8 cellular contexts compared by ENCODE assay signal in the genomic region with DNA sequence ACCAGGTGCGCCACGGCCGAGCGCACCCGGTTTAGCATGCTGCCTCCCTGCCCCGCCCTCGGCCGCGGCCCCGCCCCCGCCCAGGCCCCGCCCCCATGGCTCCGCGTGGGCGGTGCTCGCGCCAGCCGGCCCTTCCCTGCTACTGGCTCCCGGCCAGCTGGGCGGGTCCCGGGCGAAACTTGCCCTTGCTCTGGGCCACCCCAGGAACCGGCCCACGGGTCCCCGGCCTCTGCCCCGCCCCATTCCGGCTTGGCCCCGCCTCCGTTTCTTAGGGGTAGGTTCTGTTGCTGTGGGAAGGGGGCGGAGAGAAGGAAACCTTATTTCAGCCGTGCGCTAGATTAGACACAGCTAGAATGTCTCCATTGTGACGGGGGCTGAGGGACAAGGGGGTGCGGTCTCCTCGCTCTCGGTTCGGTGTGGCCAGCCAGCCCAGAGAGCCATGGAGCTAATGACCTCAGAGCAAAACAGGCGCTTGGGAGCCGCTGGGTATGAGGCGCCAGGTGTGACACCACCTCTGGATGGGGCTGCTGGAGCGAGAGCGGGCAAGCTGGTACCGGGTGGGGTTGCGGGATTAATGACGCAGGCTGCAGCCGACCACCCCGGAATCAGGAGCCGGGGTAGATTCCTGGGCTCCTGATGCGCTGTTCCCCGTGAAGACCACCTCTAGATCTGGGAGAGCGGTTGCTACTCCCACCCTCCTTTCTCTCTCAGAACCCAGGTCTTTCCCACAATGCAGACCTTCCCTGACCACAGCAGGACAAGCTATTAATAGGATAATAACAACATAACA. TPM values are rescaled to one million over a fixed set of nuclear protein-coding genes. Genes with fewer than 3 reads are reported as not detected.
DNase-seq lines count a peak whose midpoint lies in the region; ATAC-seq and TF ChIP-seq lines count a peak whose summit lies in the region.

A gene with protein sequence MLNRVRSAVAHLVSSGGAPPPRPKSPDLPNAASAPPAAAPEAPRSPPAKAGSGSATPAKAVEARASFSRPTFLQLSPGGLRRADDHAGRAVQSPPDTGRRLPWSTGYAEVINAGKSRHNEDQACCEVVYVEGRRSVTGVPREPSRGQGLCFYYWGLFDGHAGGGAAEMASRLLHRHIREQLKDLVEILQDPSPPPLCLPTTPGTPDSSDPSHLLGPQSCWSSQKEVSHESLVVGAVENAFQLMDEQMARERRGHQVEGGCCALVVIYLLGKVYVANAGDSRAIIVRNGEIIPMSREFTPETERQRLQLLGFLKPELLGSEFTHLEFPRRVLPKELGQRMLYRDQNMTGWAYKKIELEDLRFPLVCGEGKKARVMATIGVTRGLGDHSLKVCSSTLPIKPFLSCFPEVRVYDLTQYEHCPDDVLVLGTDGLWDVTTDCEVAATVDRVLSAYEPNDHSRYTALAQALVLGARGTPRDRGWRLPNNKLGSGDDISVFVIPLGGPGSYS (minus strand): TSS at position 69 of the 790 bp plus-strand sequence. CDS start 31 bp downstream, at position 38.

- no peak for TF ChIP-seq CTCF in endothelial cell (IDR thresholded peaks at IDR 0.05; ENCODE audit: unreplicated experiment)

- peak within 1 kb of the TSS; percentile 56 for H3K4me3 ChIP-seq in mesodermal cell (ENCODE audit: extremely low read depth, insufficient read depth, low read length, poor library complexity, severe bottlenecking)

- H3K9me3 ChIP-seq in mesodermal cell (ENCODE audit: control insufficient read depth, low read length), result no peaks in the 10 kb centered on the region

- H3K4me1 ChIP-seq in mesodermal cell (ENCODE audit: control insufficient read depth, insufficient read depth, low read length, poor library complexity, severe bottlenecking), result peaks cover 20% of the 10 kb centered on the region

- H3K27me3 Mint-ChIP-seq in activated CD8-positive, alpha-beta memory T cell treated with anti-CD3 and anti-CD28 coated beads, Interleukin-2, amount 10 ng/mL, durations not matched to agents 7 days and 5 days, result peaks cover 40% of the 10 kb centered on the region
- H3K27me3 Mint-ChIP-seq in endothelial cell (ENCODE audit: unreplicated experiment), result peaks cover 16% of the 10 kb centered on the region

- peaks cover 24% of the 10 kb centered on the region for H3K4me1 Mint-ChIP-seq in activated CD8-positive, alpha-beta memory T cell treated with anti-CD3 and anti-CD28 coated beads, Interleukin-2, amount 10 ng/mL, durations not matched to agents 7 days and 5 days
- peaks cover 16% of the 10 kb centered on the region for H3K4me1 Mint-ChIP-seq in endothelial cell (ENCODE audit: unreplicated experiment)

- peak; percentile 70 for ATAC-seq in GM19463 (IDR thresholded peaks at IDR 0.05; ENCODE audit: unreplicated experiment)
- peak; percentile 79 for ATAC-seq in HG03571 (IDR thresholded peaks at IDR 0.05; ENCODE audit: unreplicated experiment)
- ATAC-seq in activated CD8-positive, alpha-beta memory T cell treated with anti-CD3 and anti-CD28 coated beads, Interleukin-2, amount 10 ng/mL, durations not matched to agents 7 days and 5 days, result peak; percentile 93

- H3K27ac Mint-ChIP-seq in activated CD8-positive, alpha-beta memory T cell treated with anti-CD3 and anti-CD28 coated beads, Interleukin-2, amount 10 ng/mL, durations not matched to agents 7 days and 5 days, result peak within 1 kb of the TSS; percentile 69
- H3K27ac Mint-ChIP-seq in endothelial cell (ENCODE audit: unreplicated experiment), result no peak within 1 kb of the TSS

- peak; percentile 86 for DNase-seq in CMK (ENCODE audit: low read depth)
- peak; percentile 93 for DNase-seq in NOMO-1 treated with dmso at 0.1 percent for 144 hours (lab: John Stamatoyannopoulos, UW; ENCODE audit: unreplicated experiment)
- peak; percentile 99 for DNase-seq in activated CD8-positive, alpha-beta memory T cell treated with anti-CD3 and anti-CD28 coated beads, Interleukin-2, amount 10 ng/mL, durations not matched to agents 7 days and 5 days
- DNase-seq in endothelial cell (ENCODE audit: low spot score), result peak; percentile 99
- peak; percentile 95 for DNase-seq in stimulated activated CD8-positive, alpha-beta memory T cell treated with anti-CD3 and anti-CD28 coated beads, Interleukin-12 subunit alpha, Interleukin-12 subunit beta, amount 100 ng/mL, for 4 hours (ENCODE audit: low read depth)

- no peaks in the 10 kb centered on the region for H3K36me3 Mint-ChIP-seq in activated CD8-positive, alpha-beta memory T cell treated with anti-CD3 and anti-CD28 coated beads, Interleukin-2, amount 10 ng/mL, durations not matched to agents 7 days and 5 days
- peaks cover 7% of the 10 kb centered on the region for H3K36me3 Mint-ChIP-seq in endothelial cell (ENCODE audit: low read depth, unreplicated experiment)

- no peak within 1 kb of the TSS for H3K27ac ChIP-seq in mesodermal cell (ENCODE audit: low read depth, low read length, severe bottlenecking)

- WGBS in mesodermal cell (ENCODE audit: insufficient coverage in 2 of 2), 2 experiments, result 0 to 1% methylated on average over 29 to 44 of the region's 51 CpGs

- CTCF ChIA-PET in activated CD8-positive, alpha-beta memory T cell treated with anti-CD3 and anti-CD28 coated beads, Interleukin-2, amount 10 ng/mL, durations not matched to agents 7 days and 5 days (lab: Charles Lee), result interaction anchor here (0.5 to 10.8 kb wide), 41 partner anchors 8 to 1189 kb away, joined by 3 to 219 read pairs (median 4); partner anchors contain the start of genes AP4B1, CAPZA1, LRIG2 and MOV10

- H3K36me3 ChIP-seq in mesodermal cell (ENCODE audit: control insufficient read depth, insufficient read depth, low read length), result no peaks in the 10 kb centered on the region

- H3K4me3 Mint-ChIP-seq in activated CD8-positive, alpha-beta memory T cell treated with anti-CD3 and anti-CD28 coated beads, Interleukin-2, amount 10 ng/mL, durations not matched to agents 7 days and 5 days, result peak within 1 kb of the TSS; percentile 80
- H3K4me3 Mint-ChIP-seq in endothelial cell (ENCODE audit: unreplicated experiment), result peak within 1 kb of the TSS; percentile 89

- H3K9me3 Mint-ChIP-seq in activated CD8-positive, alpha-beta memory T cell treated with anti-CD3 and anti-CD28 coated beads, Interleukin-2, amount 10 ng/mL, durations not matched to agents 7 days and 5 days (ENCODE audit: low read depth), result no peaks in the 10 kb centered on the region
- H3K9me3 Mint-ChIP-seq in endothelial cell (ENCODE audit: unreplicated experiment), result no peaks in the 10 kb centered on the region

RNA-seq across cellular contexts. Expression of the gene that starts here (rescaled TPM):
- total RNA-seq in activated CD8-positive, alpha-beta memory T cell treated with anti-CD3 and anti-CD28 coated beads, Interleukin-2, amount 10 ng/mL, durations not matched to agents 7 days and 5 days, result under 1 TPM in 1 of 2 experiments, not detected in 1; 0.26 TPM
- total RNA-seq in endothelial cell (ENCODE audit: unreplicated experiment), result 1.6 TPM
- polyA plus RNA-seq in mesodermal cell (2013, experiment 1 of 2), result 4.6 TPM
- polyA plus RNA-seq in mesodermal cell (2013, experiment 2 of 2), result 4.2 TPM

Comparison
In these comparisons a context has a peak if more than half of its experiments do, and no peak if none do; other contexts are left out.
1. Peak in DNase-seq and ATAC-seq in activated CD8-positive, alpha-beta memory T cell treated with anti-CD3 and anti-CD28 coated beads, Interleukin-2, amount 10 ng/mL, durations not matched to agents 7 days and 5 days; RNA of the gene not detected or under 1 TPM.